Comparison of ENCODE assay signal across 24 cellular contexts in genomic region chr1:185856482-185856881, GRCh38.
"Had no signal": no experiment of that assay in that cellular context is flagged by ENCODE, and none has a peak within 500 bp of the region (broad histone marks: within the 10 kb centered on the region; RNA-seq: fewer than 3 reads in every experiment).

No MANE protein-coding gene starts in this region.

- H3K4me3 Mint-ChIP-seq: activated naive CD4-positive, alpha-beta T cell treated with anti-CD3 and anti-CD28 coated beads for 36 hours; activated naive CD8-positive, alpha-beta T cell treated with anti-CD3 and anti-CD28 coated beads for 36 hours; dendritic cell treated with granulocyte-macrophage colony-stimulating factor and Interleukin-4, amounts not matched to agents 40 ng/mL and 50 ng/mL, for 4 days; endodermal cell; stimulated activated memory B cell treated with anti-CD40 and anti-IgM and Interleukin-4, amounts not matched to agents 10 μg/mL and 1 μg/mL and 100 μg/mL, for 72 hours had no signal

- H3K36me3 ChIP-seq: left ventricle myocardium inferior, sigmoid colon, stomach, transverse colon had no signal

- H3K9me3 ChIP-seq: left ventricle myocardium inferior, psoas muscle, sigmoid colon, stomach, transverse colon had no signal

- H3K27me3 Mint-ChIP-seq: dendritic cell treated with granulocyte-macrophage colony-stimulating factor and Interleukin-4, amounts not matched to agents 40 ng/mL and 50 ng/mL, for 4 days; stimulated activated memory B cell treated with anti-CD40 and anti-IgM and Interleukin-4, amounts not matched to agents 10 μg/mL and 1 μg/mL and 100 μg/mL, for 72 hours had no signal

- H3K4me1 ChIP-seq: parathyroid adenoma, psoas muscle, sigmoid colon had no signal

- H3K4me3 ChIP-seq: left ventricle myocardium inferior, lung, psoas muscle, sigmoid colon, stomach, transverse colon had no signal

- H3K79me2 ChIP-seq: parathyroid adenoma had no signal

- H3K9ac ChIP-seq: parathyroid adenoma had no signal

- H3K4me1 Mint-ChIP-seq: activated naive CD8-positive, alpha-beta T cell treated with anti-CD3 and anti-CD28 coated beads for 36 hours; stimulated activated memory B cell treated with anti-CD40 and anti-IgM and Interleukin-4, amounts not matched to agents 10 μg/mL and 1 μg/mL and 100 μg/mL, for 72 hours had no signal

- H3K27me3 ChIP-seq: sigmoid colon, stomach, transverse colon had no signal

- H3K27ac ChIP-seq: left ventricle myocardium inferior, parathyroid adenoma, psoas muscle, sigmoid colon, stomach, transverse colon, VCaP had no signal

- ATAC-seq: esophagus mucosa; psoas muscle; stimulated activated memory B cell treated with anti-CD40 and anti-IgM and Interleukin-4, amounts not matched to agents 10 μg/mL and 1 μg/mL and 100 μg/mL, for 72 hours had no signal

- H3K9me3 Mint-ChIP-seq: activated naive CD4-positive, alpha-beta T cell treated with anti-CD3 and anti-CD28 coated beads for 36 hours; activated naive CD8-positive, alpha-beta T cell treated with anti-CD3 and anti-CD28 coated beads for 36 hours; dendritic cell treated with granulocyte-macrophage colony-stimulating factor and Interleukin-4, amounts not matched to agents 40 ng/mL and 50 ng/mL, for 4 days; endodermal cell; stimulated activated memory B cell treated with anti-CD40 and anti-IgM and Interleukin-4, amounts not matched to agents 10 μg/mL and 1 μg/mL and 100 μg/mL, for 72 hours had no signal

- H2AFZ ChIP-seq: parathyroid adenoma had no signal

- H3K36me3 Mint-ChIP-seq: activated naive CD8-positive, alpha-beta T cell treated with anti-CD3 and anti-CD28 coated beads for 36 hours; stimulated activated memory B cell treated with anti-CD40 and anti-IgM and Interleukin-4, amounts not matched to agents 10 μg/mL and 1 μg/mL and 100 μg/mL, for 72 hours had no signal

- DNase-seq: activated CD4-positive, alpha-beta T cell treated with anti-CD3 and anti-CD28 coated beads for 48 hours; activated CD4-positive, alpha-beta T cell treated with anti-CD3 and anti-CD28 coated beads, Interleukin-2, amount 50 U/mL, for 48 hours; activated CD8-positive, alpha-beta memory T cell treated with anti-CD3 and anti-CD28 coated beads for 24 hours; activated effector memory CD4-positive, alpha-beta T cell treated with Interleukin-2 at 50 U/mL for 16 hours; activated naive CD4-positive, alpha-beta T cell treated with anti-CD3 and anti-CD28 coated beads for 36 hours; activated naive CD8-positive, alpha-beta T cell treated with anti-CD3 and anti-CD28 coated beads for 36 hours; caudate nucleus; endodermal cell; foreskin melanocyte; left ventricle myocardium inferior; psoas muscle; sigmoid colon; small intestine; stimulated activated CD4-positive, alpha-beta T cell treated with anti-CD3 and anti-CD28 coated beads, Interleukin-1b, Interleukin-23, amount 100 ng/mL, for 48 hours; stimulated activated CD4-positive, alpha-beta T cell treated with anti-CD3 and anti-CD28 coated beads, Interleukin-4, amount 100 ng/mL, for 4 hours; stimulated activated CD8-positive, alpha-beta memory T cell treated with anti-CD3 and anti-CD28 coated beads, Interleukin-4, amount 100 ng/mL, for 48 hours; stomach; transverse colon had no signal

- H3K27ac Mint-ChIP-seq: activated naive CD4-positive, alpha-beta T cell treated with anti-CD3 and anti-CD28 coated beads for 36 hours; activated naive CD8-positive, alpha-beta T cell treated with anti-CD3 and anti-CD28 coated beads for 36 hours; dendritic cell treated with granulocyte-macrophage colony-stimulating factor and Interleukin-4, amounts not matched to agents 40 ng/mL and 50 ng/mL, for 4 days; endodermal cell; stimulated activated memory B cell treated with anti-CD40 and anti-IgM and Interleukin-4, amounts not matched to agents 10 μg/mL and 1 μg/mL and 100 μg/mL, for 72 hours had no signal
